In genomic region chr18:9137168-9138066, GRCh38 we compare ENCODE assay signal across 8 cellular contexts. TPM values are rescaled to one million over a fixed set of nuclear protein-coding genes. Genes with fewer than 3 reads are reported as not detected.
DNase-seq lines count a peak whose midpoint lies in the region; ATAC-seq and TF ChIP-seq lines count a peak whose summit lies in the region.

No MANE protein-coding gene starts in this region.

- H3K27me3 ChIP-seq in DOHH2 (ENCODE audit: control insufficient read depth, low read length) (no peaks in the 10 kb centered on the region), foreskin keratinocyte (no peaks in the 10 kb centered on the region), neutrophil (no peaks in the 10 kb centered on the region)

- no peaks in the 10 kb centered on the region for H3K9me2 ChIP-seq in DOHH2 (replicated peaks; ENCODE audit: control insufficient read depth, low read length)

- TF ChIP-seq CTCF in DOHH2 (IDR thresholded peaks at IDR 0.05; ENCODE audit: low read depth, low read length, poor library complexity, severe bottlenecking) (no peak), foreskin keratinocyte (conservative IDR thresholded peaks at IDR 0.05) (no peak), neutrophil (IDR thresholded peaks at IDR 0.05) (no peak)

- H3K9me3 ChIP-seq in DOHH2 (ENCODE audit: control insufficient read depth, insufficient read depth, low read length) (no peaks in the 10 kb centered on the region), neutrophil (no peaks in the 10 kb centered on the region)

- 0 out of 2 replicates have a peak, but pooled peaks cover 3% of the 10 kb centered on the region for H4K20me1 ChIP-seq in DOHH2 (ENCODE audit: control insufficient read depth, insufficient read depth, low read depth, low read length)

- peak overlapping the region; percentile 94 for H3K4me2 ChIP-seq in DOHH2 (ENCODE audit: low read length)

- no peak for TF ChIP-seq RAD21 in Ishikawa (IDR thresholded peaks at IDR 0.05; ENCODE audit: low read depth)

- H3K79me2 ChIP-seq in DOHH2 (ENCODE audit: control insufficient read depth, low read length) = peaks cover 62% of the 10 kb centered on the region

- H3K36me3 ChIP-seq in DOHH2 (ENCODE audit: control insufficient read depth, low read length) (peaks cover 39% of the 10 kb centered on the region), neutrophil (no peaks in the 10 kb centered on the region)

- no peak for TF ChIP-seq EP300 in Ishikawa (IDR thresholded peaks at IDR 0.05; ENCODE audit: borderline replicate concordance)

- H3K4me3 ChIP-seq in DOHH2 (ENCODE audit: low read length) (peak overlapping the region; percentile 99), neutrophil (ENCODE audit: low read depth in 1 of 2, low read length in 1 of 2) (peak overlapping the region; percentile 87 to 97)

- DNase-seq in RPMI8226 (peak; percentile 85), foreskin keratinocyte (peak; percentile 66 to 86)
- peak; percentile 58 for DNase-seq in activated gamma-delta T cell treated with anti-CD3 and anti-CD28 coated beads, Interleukin-2, amount 50 U/mL, for 16 hours (ENCODE audit: low read depth)

- H3K4me1 ChIP-seq in DOHH2 (ENCODE audit: control insufficient read depth, low read length) = peaks cover 66% of the 10 kb centered on the region
- peaks cover 31% of the 10 kb centered on the region for H3K4me1 ChIP-seq in foreskin keratinocyte
- peaks cover 58 to 59% of the 10 kb centered on the region in 2 experiments for H3K4me1 ChIP-seq in neutrophil (ENCODE audit: control insufficient read depth in 1 of 2, insufficient read depth in 1 of 2, low read depth in 1 of 2, low read length in 1 of 2)

- peak; percentile 33 for ATAC-seq in GM21619 (IDR thresholded peaks at IDR 0.05; ENCODE audit: unreplicated experiment)
- peak; percentile 58 for ATAC-seq in foreskin keratinocyte

- peak overlapping the region; percentile 91 for H3K27ac ChIP-seq in DOHH2 (ENCODE audit: low read depth, low read length)
- H3K27ac ChIP-seq in foreskin keratinocyte = peak overlapping the region; percentile 99
- H3K27ac ChIP-seq in neutrophil = peak overlapping the region; percentile 100
- peak overlapping the region; percentile 90 for H3K27ac ChIP-seq in temporal lobe (ENCODE audit: low read depth, low read length)

- peaks cover 50% of the 10 kb centered on the region for H3F3A ChIP-seq in DOHH2 (ENCODE audit: control insufficient read depth, insufficient read depth)

TF ChIP-seq in Ishikawa, 13 proteins besides CTCF, POLR2A, EP300 and RAD21:
- TF ChIP-seq YY1 (IDR thresholded peaks at IDR 0.05; ENCODE audit: low read depth) (peak; percentile 74; the same call in 1 of the 2 replicates), USF1 (IDR thresholded peaks at IDR 0.05) (no peak), ZBTB7A (IDR thresholded peaks at IDR 0.05; ENCODE audit: low read depth) (no peak), FOXM1 (IDR thresholded peaks at IDR 0.05; ENCODE audit: borderline replicate concordance, low read depth) (no peak)

RNA-seq across cellular contexts. Expression of gene ANKRD12, which starts 0.8 kb away (rescaled TPM):
- 12.4 and 12.9 TPM in 2 replicates for total RNA-seq in foreskin keratinocyte
- 4.1 and 4.7 TPM in 2 replicates for polyA plus RNA-seq in foreskin keratinocyte
- 113 TPM for total RNA-seq in temporal lobe

RNA-seq across cellular contexts. Expression of gene NDUFV2, which starts 34.9 kb away (rescaled TPM):
- 141 and 158 TPM in 2 replicates for total RNA-seq in foreskin keratinocyte
- 164 and 191 TPM in 2 replicates for polyA plus RNA-seq in foreskin keratinocyte
- 52.9 TPM for total RNA-seq in temporal lobe

Comparison
In these comparisons a context has a peak if more than half of its experiments do, and no peak if none do; other contexts are left out.
1. Peak in every context shown above with its lines: DNase-seq, ATAC-seq, H3K4me3 ChIP-seq and H3K27ac ChIP-seq.